In the genomic region with DNA sequence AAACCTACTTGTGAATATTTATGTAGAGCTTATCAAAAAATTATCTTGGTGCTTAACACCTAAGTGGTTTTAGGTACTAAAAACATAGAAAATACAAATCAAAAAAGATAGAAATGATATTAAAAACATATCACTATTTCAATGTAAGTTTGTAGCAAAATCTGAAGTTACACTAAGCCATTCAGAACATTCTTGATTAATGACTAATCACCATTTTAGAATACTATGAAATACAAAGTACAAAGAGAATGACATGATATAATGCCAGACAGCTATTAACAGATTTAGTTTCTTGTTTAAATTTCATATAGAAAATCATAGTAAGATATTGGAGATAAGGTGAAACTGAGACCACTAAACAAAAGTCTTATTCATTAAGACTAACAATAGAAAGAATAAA, we compare ENCODE assay signal across 1 cellular context.
TF ChIP-seq lines count a peak whose summit lies in the region.

No MANE protein-coding gene starts in this region.

TF ChIP-seq in IMR-90, 13 proteins besides CTCF, POLR2A, EP300 and RAD21 (continued from another document):
- no peak for TF ChIP-seq CHD1 (IDR thresholded peaks at IDR 0.05; ENCODE audit: low read depth, low read length)
- TF ChIP-seq, protein P1, sequence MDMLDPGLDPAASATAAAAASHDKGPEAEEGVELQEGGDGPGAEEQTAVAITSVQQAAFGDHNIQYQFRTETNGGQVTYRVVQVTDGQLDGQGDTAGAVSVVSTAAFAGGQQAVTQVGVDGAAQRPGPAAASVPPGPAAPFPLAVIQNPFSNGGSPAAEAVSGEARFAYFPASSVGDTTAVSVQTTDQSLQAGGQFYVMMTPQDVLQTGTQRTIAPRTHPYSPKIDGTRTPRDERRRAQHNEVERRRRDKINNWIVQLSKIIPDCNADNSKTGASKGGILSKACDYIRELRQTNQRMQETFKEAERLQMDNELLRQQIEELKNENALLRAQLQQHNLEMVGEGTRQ (IDR thresholded peaks at IDR 0.05; ENCODE audit: low read depth, low read length) = no peak
- TF ChIP-seq FOS (IDR thresholded peaks at IDR 0.05; ENCODE audit: low read depth, low read length) = no peak
- no peak for TF ChIP-seq MAZ (IDR thresholded peaks at IDR 0.05; ENCODE audit: borderline replicate concordance, low read depth, low read length)
- TF ChIP-seq RCOR1 (IDR thresholded peaks at IDR 0.05; ENCODE audit: insufficient replicate concordance, low read length) = no peak
- TF ChIP-seq MXI1 (IDR thresholded peaks at IDR 0.05; ENCODE audit: borderline replicate concordance, low read depth, low read length) = no peak
- TF ChIP-seq, protein P2, sequence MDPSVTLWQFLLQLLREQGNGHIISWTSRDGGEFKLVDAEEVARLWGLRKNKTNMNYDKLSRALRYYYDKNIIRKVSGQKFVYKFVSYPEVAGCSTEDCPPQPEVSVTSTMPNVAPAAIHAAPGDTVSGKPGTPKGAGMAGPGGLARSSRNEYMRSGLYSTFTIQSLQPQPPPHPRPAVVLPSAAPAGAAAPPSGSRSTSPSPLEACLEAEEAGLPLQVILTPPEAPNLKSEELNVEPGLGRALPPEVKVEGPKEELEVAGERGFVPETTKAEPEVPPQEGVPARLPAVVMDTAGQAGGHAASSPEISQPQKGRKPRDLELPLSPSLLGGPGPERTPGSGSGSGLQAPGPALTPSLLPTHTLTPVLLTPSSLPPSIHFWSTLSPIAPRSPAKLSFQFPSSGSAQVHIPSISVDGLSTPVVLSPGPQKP (IDR thresholded peaks at IDR 0.05; ENCODE audit: borderline replicate concordance, low read depth, low read length) = no peak
TF ChIP-seq in IMR-90: peak in this region for 0.
